ENCODE assay signal across 12 cellular contexts in the genomic region with DNA sequence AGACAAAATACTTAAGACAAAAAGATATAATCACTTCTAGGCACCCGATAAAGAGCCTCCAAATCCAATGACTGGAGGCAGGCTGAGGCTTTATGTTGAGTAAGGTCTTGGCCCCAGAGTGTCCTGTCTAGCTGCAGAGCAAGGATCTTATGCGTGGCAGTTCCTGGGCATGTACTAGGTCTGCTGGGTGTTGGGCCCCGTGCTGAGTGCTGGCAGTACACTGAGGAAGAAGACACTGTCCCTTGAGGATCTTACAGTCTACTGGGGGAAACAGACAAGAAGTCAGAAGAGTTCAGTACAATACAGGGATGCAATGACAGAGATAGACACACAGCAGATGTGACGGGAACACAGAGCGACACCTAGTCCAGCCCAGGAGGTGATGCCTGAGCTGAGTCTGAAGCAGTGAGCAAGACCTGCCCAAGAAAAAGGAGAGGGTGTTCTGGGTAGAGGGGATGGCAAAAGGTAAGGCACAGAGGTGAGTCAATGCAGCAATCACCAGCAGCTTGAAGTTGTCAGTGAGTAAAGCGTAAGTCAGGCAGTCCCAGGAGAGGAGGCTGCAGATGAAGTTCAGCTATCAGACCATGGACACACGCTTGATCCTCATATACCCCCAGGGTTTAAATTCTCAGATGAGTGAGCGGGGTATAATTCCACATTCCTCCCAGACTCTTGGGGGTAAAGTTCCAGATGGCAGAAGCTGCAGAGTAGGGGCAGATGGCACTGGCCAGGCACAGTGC. TPM values are rescaled to one million over a fixed set of nuclear protein-coding genes. Genes with fewer than 3 reads are reported as not detected.
DNase-seq lines count a peak whose midpoint lies in the region; ATAC-seq and FAIRE-seq lines count a peak whose summit lies in the region.
"Had no signal": no experiment of that assay in that cellular context is flagged by ENCODE, and none has a peak within 500 bp of the region (broad histone marks: within the 10 kb centered on the region; RNA-seq: fewer than 3 reads in every experiment).

No MANE protein-coding gene starts in this region.

- H3K36me3 ChIP-seq in ACC112 (ENCODE audit: insufficient read depth, low read length), result no peaks in the 10 kb centered on the region
- H3K36me3 ChIP-seq in muscle layer of colon (ENCODE audit: insufficient read depth, low read length), result peaks cover 8% of the 10 kb centered on the region
- H3K36me3 ChIP-seq: neutrophil had no signal

- H3K4me1 Mint-ChIP-seq in activated T-helper 17 cell treated with anti-CD3 and anti-CD28 coated beads, Interleukin-2, amount 50 U/mL, for 72 hours, result peaks cover 67% of the 10 kb centered on the region

- DNase-seq in GM19239 (ENCODE audit: insufficient read length, low spot score) (no peak), SIG-M5 treated with dmso at 0.1 percent for 504 hours (lab: John Stamatoyannopoulos, UW; ENCODE audit: unreplicated experiment) (no peak), AML-193 (lab: John Stamatoyannopoulos, UW) (no peak), hypothalamus (lab: John Stamatoyannopoulos, UW) (no peak)
- DNase-seq in stimulated activated CD8-positive, alpha-beta memory T cell treated with anti-CD3 and anti-CD28 coated beads, Interleukin-4, amount 100 ng/mL, for 48 hours, result no peak
- DNase-seq: DMS79 had no signal

- H2AFZ ChIP-seq in ACC112 (ENCODE audit: low read length, unreplicated experiment), result no peak overlapping the region

- no peaks in the 10 kb centered on the region for H3K27me3 Mint-ChIP-seq in activated T-helper 17 cell treated with anti-CD3 and anti-CD28 coated beads, Interleukin-2, amount 50 U/mL, for 72 hours

- H3K36me3 Mint-ChIP-seq in activated T-helper 17 cell treated with anti-CD3 and anti-CD28 coated beads, Interleukin-2, amount 50 U/mL, for 72 hours (ENCODE audit: low read depth), result peaks cover 88% of the 10 kb centered on the region

- H3K27ac ChIP-seq in ACC112 (ENCODE audit: low read depth, low read length), result peak overlapping the region; percentile 42
- H3K27ac ChIP-seq in muscle layer of colon (ENCODE audit: low read depth, low read length), result peak overlapping the region; percentile 81
- H3K27ac ChIP-seq: neutrophil, SK-N-MC had no signal

- peak overlapping the region; percentile 4 for H3K4me3 Mint-ChIP-seq in activated T-helper 17 cell treated with anti-CD3 and anti-CD28 coated beads, Interleukin-2, amount 50 U/mL, for 72 hours

- H3K79me2 ChIP-seq in ACC112 (ENCODE audit: control insufficient read depth, insufficient read depth, low read length, unreplicated experiment), result peaks cover 86% of the 10 kb centered on the region

- no peaks in the 10 kb centered on the region for H3K9me3 Mint-ChIP-seq in activated T-helper 17 cell treated with anti-CD3 and anti-CD28 coated beads, Interleukin-2, amount 50 U/mL, for 72 hours

- peak; percentile 40 for ATAC-seq in activated T-helper 17 cell treated with anti-CD3 and anti-CD28 coated beads, Interleukin-2, amount 50 U/mL, for 72 hours (replicated peaks)

- peak overlapping the region; percentile 44 for H3K9ac ChIP-seq in muscle layer of colon (ENCODE audit: low read length)

- H3K27ac Mint-ChIP-seq in activated T-helper 17 cell treated with anti-CD3 and anti-CD28 coated beads, Interleukin-2, amount 50 U/mL, for 72 hours, result peak overlapping the region; percentile 58

- H3K27me3 ChIP-seq in ACC112 (ENCODE audit: insufficient read depth, low read length) (no peaks in the 10 kb centered on the region), muscle layer of colon (ENCODE audit: control insufficient read depth in 1 of 2, insufficient read depth in 2 of 2, low read length in 2 of 2) (no peaks in the 10 kb centered on the region)
- H3K27me3 ChIP-seq: neutrophil had no signal

- H3K4me3 ChIP-seq in ACC112 (ENCODE audit: low read depth, low read length) (no peak overlapping the region), muscle layer of colon (ENCODE audit: low read depth in 1 of 2, low read length in 2 of 2) (no peak overlapping the region)
- H3K4me3 ChIP-seq: SK-N-MC had no signal

- peaks cover 83% of the 10 kb centered on the region for H3K4me1 ChIP-seq in ACC112 (ENCODE audit: control insufficient read depth, insufficient read depth, low read length, unreplicated experiment)
- H3K4me1 ChIP-seq in muscle layer of colon (ENCODE audit: insufficient read depth, low read length), result peaks cover 83% of the 10 kb centered on the region

- H3K9me3 ChIP-seq in muscle layer of colon (ENCODE audit: low read length), result no peaks in the 10 kb centered on the region
- H3K9me3 ChIP-seq: neutrophil had no signal

- FAIRE-seq in GM19239 (lab: Jason Lieb, UNC), result peak; percentile 11

RNA-seq across cellular contexts. Expression of gene MAP3K14, which starts 18.1 kb away (rescaled TPM):
- total RNA-seq in activated T-helper 17 cell treated with anti-CD3 and anti-CD28 coated beads, Interleukin-2, amount 50 U/mL, for 72 hours, result 10 to 100 TPM; 36.3 to 49.5 TPM

RNA-seq across cellular contexts. Expression of gene SPATA32, which starts 36.8 kb away (rescaled TPM):
- total RNA-seq in activated T-helper 17 cell treated with anti-CD3 and anti-CD28 coated beads, Interleukin-2, amount 50 U/mL, for 72 hours, result under 1 TPM; 0.13 to 0.32 TPM
- total RNA-seq: fibroblast of villous mesenchyme had no signal
